ENCODE assay signal across 1 cellular context in the genomic region with DNA sequence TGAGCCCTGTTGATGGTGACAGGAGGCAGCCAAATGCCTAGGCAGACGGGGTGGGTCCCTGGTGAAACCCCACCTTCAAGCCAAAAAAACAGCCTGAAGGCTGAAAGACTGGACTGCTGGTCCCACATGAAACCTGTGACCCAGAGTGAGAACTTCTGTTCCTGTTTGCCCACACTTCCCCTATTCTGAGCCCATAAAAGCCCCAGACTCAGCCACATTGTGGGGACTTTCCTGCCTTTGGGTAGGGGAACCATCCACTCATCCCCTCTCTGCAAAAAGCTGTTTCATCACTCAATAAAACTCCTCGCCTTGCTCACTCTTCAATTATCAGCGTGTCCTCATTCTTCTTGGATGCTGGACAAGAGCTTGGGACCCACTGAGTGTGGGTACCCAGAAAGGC.
TF ChIP-seq lines count a peak whose summit lies in the region.

No MANE protein-coding gene starts in this region.

TF ChIP-seq in GM12878, 131 proteins besides CTCF, POLR2A, EP300 and RAD21:
- TF ChIP-seq, protein P1, sequence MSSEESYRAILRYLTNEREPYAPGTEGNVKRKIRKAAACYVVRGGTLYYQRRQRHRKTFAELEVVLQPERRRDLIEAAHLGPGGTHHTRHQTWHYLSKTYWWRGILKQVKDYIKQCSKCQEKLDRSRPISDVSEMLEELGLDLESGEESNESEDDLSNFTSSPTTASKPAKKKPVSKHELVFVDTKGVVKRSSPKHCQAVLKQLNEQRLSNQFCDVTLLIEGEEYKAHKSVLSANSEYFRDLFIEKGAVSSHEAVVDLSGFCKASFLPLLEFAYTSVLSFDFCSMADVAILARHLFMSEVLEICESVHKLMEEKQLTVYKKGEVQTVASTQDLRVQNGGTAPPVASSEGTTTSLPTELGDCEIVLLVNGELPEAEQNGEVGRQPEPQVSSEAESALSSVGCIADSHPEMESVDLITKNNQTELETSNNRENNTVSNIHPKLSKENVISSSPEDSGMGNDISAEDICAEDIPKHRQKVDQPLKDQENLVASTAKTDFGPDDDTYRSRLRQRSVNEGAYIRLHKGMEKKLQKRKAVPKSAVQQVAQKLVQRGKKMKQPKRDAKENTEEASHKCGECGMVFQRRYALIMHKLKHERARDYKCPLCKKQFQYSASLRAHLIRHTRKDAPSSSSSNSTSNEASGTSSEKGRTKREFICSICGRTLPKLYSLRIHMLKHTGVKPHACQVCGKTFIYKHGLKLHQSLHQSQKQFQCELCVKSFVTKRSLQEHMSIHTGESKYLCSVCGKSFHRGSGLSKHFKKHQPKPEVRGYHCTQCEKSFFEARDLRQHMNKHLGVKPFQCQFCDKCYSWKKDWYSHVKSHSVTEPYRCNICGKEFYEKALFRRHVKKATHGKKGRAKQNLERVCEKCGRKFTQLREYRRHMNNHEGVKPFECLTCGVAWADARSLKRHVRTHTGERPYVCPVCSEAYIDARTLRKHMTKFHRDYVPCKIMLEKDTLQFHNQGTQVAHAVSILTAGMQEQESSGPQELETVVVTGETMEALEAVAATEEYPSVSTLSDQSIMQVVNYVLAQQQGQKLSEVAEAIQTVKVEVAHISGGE (CRISPR knock-in tag; IDR thresholded peaks at IDR 0.05) = no peak
- TF ChIP-seq RUNX3 (IDR thresholded peaks at IDR 0.05; ENCODE audit: low read length) (peak; percentile 47; the same call in 1 of the 2 replicates), EGR1 (IDR thresholded peaks at IDR 0.05; ENCODE audit: borderline replicate concordance in 1 of 2, low read depth in 2 of 2, low read length in 2 of 2) (no peak), BHLHE40 (IDR thresholded peaks at IDR 0.05; ENCODE audit: borderline replicate concordance in 1 of 2, low read depth in 2 of 2, low read length in 1 of 2) (no peak), CBFB (IDR thresholded peaks at IDR 0.05; ENCODE audit: low read depth) (no peak), TCF12 (IDR thresholded peaks at IDR 0.05; ENCODE audit: low read depth, low read length) (0 out of 2 replicates have a peak, but pooled peaks have one; percentile 11), IRF4 (IDR thresholded peaks at IDR 0.05; ENCODE audit: low read depth, low read length) (no peak), SPI1 (IDR thresholded peaks at IDR 0.05; ENCODE audit: borderline replicate concordance, insufficient read depth, low read depth, low read length) (peak; percentile 79), ETV6 (conservative IDR thresholded peaks at IDR 0.05 in 1 of 2, IDR thresholded peaks at IDR 0.05 in 1 of 2; ENCODE audit: borderline replicate concordance in 1 of 2, low read depth in 1 of 2) (no peak), SMC3 (IDR thresholded peaks at IDR 0.05; ENCODE audit: borderline replicate concordance, low read length) (no peak), IKZF1 (conservative IDR thresholded peaks at IDR 0.05) (0 out of 2 replicates have a peak, but pooled peaks have one; percentile 19), POU2F2 (IDR thresholded peaks at IDR 0.05; ENCODE audit: borderline replicate concordance, low read depth, low read length) (no peak), JUND (IDR thresholded peaks at IDR 0.05; ENCODE audit: low read depth, low read length) (no peak), SUZ12 (IDR thresholded peaks at IDR 0.05; ENCODE audit: unreplicated experiment) (no peak), CBX5 (IDR thresholded peaks at IDR 0.05; ENCODE audit: low read depth) (peak; percentile 72; the same call in 1 of the 2 replicates), TAF1 (IDR thresholded peaks at IDR 0.05; ENCODE audit: borderline replicate concordance, low read depth, low read length) (no peak), RELA (IDR thresholded peaks at IDR 0.05; ENCODE audit: borderline replicate concordance, partially characterized antibody) (no peak), NR2C1 (IDR thresholded peaks at IDR 0.05) (no peak), SP1 (IDR thresholded peaks at IDR 0.05; ENCODE audit: low read depth, low read length) (no peak), HCFC1 (IDR thresholded peaks at IDR 0.05; ENCODE audit: low read length) (no peak), MEF2A (IDR thresholded peaks at IDR 0.05; ENCODE audit: insufficient read depth, low read depth, low read length) (no peak), BACH1 (IDR thresholded peaks at IDR 0.05; ENCODE audit: borderline replicate concordance) (no peak), MYB (IDR thresholded peaks at IDR 0.05; ENCODE audit: borderline replicate concordance, low read depth, low read length) (no peak), TBL1XR1 (IDR thresholded peaks at IDR 0.05; ENCODE audit: low read depth, low read length) (no peak), RAD51 (IDR thresholded peaks at IDR 0.05) (no peak)
- TF ChIP-seq, protein P2, sequence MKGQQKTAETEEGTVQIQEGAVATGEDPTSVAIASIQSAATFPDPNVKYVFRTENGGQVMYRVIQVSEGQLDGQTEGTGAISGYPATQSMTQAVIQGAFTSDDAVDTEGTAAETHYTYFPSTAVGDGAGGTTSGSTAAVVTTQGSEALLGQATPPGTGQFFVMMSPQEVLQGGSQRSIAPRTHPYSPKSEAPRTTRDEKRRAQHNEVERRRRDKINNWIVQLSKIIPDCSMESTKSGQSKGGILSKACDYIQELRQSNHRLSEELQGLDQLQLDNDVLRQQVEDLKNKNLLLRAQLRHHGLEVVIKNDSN (IDR thresholded peaks at IDR 0.05; ENCODE audit: borderline replicate concordance, extremely low read length, insufficient read depth, low read depth, low read length) = no peak
- TF ChIP-seq, protein P3, sequence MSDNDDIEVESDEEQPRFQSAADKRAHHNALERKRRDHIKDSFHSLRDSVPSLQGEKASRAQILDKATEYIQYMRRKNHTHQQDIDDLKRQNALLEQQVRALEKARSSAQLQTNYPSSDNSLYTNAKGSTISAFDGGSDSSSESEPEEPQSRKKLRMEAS (IDR thresholded peaks at IDR 0.05; ENCODE audit: low read depth, low read length) = no peak
- TF ChIP-seq, protein P4, sequence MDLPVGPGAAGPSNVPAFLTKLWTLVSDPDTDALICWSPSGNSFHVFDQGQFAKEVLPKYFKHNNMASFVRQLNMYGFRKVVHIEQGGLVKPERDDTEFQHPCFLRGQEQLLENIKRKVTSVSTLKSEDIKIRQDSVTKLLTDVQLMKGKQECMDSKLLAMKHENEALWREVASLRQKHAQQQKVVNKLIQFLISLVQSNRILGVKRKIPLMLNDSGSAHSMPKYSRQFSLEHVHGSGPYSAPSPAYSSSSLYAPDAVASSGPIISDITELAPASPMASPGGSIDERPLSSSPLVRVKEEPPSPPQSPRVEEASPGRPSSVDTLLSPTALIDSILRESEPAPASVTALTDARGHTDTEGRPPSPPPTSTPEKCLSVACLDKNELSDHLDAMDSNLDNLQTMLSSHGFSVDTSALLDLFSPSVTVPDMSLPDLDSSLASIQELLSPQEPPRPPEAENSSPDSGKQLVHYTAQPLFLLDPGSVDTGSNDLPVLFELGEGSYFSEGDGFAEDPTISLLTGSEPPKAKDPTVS (IDR thresholded peaks at IDR 0.05; ENCODE audit: low read depth, low read length) = no peak
- TF ChIP-seq, protein P5, sequence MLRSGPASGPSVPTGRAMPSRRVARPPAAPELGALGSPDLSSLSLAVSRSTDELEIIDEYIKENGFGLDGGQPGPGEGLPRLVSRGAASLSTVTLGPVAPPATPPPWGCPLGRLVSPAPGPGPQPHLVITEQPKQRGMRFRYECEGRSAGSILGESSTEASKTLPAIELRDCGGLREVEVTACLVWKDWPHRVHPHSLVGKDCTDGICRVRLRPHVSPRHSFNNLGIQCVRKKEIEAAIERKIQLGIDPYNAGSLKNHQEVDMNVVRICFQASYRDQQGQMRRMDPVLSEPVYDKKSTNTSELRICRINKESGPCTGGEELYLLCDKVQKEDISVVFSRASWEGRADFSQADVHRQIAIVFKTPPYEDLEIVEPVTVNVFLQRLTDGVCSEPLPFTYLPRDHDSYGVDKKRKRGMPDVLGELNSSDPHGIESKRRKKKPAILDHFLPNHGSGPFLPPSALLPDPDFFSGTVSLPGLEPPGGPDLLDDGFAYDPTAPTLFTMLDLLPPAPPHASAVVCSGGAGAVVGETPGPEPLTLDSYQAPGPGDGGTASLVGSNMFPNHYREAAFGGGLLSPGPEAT (IDR thresholded peaks at IDR 0.05; ENCODE audit: low read depth) = peak; percentile 75
TF ChIP-seq in GM12878: peak in this region for 6.
